In the genomic region with DNA sequence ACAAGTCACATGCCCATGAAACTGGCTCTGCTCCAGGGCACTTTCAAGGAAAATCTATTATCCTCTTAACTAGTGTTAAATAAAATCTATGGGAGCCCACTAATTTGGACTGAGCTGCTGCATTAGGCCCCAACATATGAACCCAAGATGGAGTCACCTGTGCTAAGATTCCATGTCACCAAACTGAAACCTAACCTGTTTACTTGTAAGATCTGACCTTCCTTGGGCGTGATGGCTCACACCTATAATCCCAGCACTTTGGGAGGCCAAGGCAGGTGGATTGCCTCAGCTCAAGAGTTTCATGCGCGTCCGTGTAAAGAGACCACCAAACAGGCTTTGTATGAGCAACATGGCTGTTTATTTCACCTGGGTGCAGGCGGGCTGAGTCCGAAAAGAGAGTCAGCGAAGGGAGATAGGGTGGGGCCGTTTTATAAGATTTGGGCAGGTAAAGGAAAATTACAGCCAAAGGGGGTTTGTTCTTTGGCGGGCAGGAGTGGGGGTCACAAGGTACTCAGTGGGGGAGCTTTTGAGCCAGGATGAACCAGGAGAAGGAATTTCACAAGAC, we compare ENCODE assay signal across 2 cellular contexts.
TF ChIP-seq lines count a peak whose summit lies in the region.
"Not testable (repeated sequence)": the region's sequence is repeated elsewhere in the genome, so short reads cannot be mapped to it uniquely, and the experiment has no call there.

No MANE protein-coding gene starts in this region.

TF ChIP-seq in GM23338, 12 proteins besides CTCF, POLR2A, EP300 and RAD21:
- TF ChIP-seq ZNF114 (CRISPR knock-in tag; IDR thresholded peaks at IDR 0.05): peak; percentile 87; the same call in 1 of the 2 replicates
- peak; percentile 11; the same call in 1 of the 2 replicates for TF ChIP-seq NANOG (IDR thresholded peaks at IDR 0.05; ENCODE audit: borderline replicate concordance)
- TF ChIP-seq ZNF331 (CRISPR knock-in tag; IDR thresholded peaks at IDR 0.05; ENCODE audit: low read depth): peak; percentile 41; the same call in 1 of the 2 replicates

TF ChIP-seq in K562, 482 proteins besides CTCF, POLR2A, EP300 and RAD21:
- TF ChIP-seq, protein P1, sequence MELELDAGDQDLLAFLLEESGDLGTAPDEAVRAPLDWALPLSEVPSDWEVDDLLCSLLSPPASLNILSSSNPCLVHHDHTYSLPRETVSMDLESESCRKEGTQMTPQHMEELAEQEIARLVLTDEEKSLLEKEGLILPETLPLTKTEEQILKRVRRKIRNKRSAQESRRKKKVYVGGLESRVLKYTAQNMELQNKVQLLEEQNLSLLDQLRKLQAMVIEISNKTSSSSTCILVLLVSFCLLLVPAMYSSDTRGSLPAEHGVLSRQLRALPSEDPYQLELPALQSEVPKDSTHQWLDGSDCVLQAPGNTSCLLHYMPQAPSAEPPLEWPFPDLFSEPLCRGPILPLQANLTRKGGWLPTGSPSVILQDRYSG (tag; conservative IDR thresholded peaks at IDR 0.05; ENCODE audit: low read depth): peak; percentile 75
- peak; percentile 53; the same call in 1 of the 2 replicates for TF ChIP-seq GTF2A2 (tag; IDR thresholded peaks at IDR 0.05)
- peak; percentile 77 for TF ChIP-seq PTTG1 (tag; IDR thresholded peaks at IDR 0.05; ENCODE audit: low read depth)
- peak; percentile 64; the same call in 1 of the 2 replicates for TF ChIP-seq PTRF (tag; IDR thresholded peaks at IDR 0.05)
- 0 out of 2 replicates have a peak, but pooled peaks have one; percentile 36 for TF ChIP-seq MEF2D (tag; conservative IDR thresholded peaks at IDR 0.05; ENCODE audit: low read depth)
- not testable (repeated sequence) for TF ChIP-seq NR4A1 (CRISPR knock-in tag; IDR thresholded peaks at IDR 0.05)
- peak; percentile 82 for TF ChIP-seq NR4A1 (tag; IDR thresholded peaks at IDR 0.05)
- TF ChIP-seq, protein P2, sequence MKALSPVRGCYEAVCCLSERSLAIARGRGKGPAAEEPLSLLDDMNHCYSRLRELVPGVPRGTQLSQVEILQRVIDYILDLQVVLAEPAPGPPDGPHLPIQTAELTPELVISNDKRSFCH (CRISPR knock-in tag; IDR thresholded peaks at IDR 0.05): not testable (repeated sequence)
- TF ChIP-seq, protein P2 (tag; IDR thresholded peaks at IDR 0.05): peak; percentile 66; the same call in 1 of the 2 replicates
- peak; percentile 68; the same call in 1 of the 2 replicates for TF ChIP-seq DDX20 (tag; IDR thresholded peaks at IDR 0.05; ENCODE audit: low read depth)
- TF ChIP-seq PYGO2 (tag; IDR thresholded peaks at IDR 0.05): peak; percentile 77; the same call in 1 of the 2 replicates
- 0 out of 2 replicates have a peak, but pooled peaks have one; percentile 57 for TF ChIP-seq TEAD2 (tag; IDR thresholded peaks at IDR 0.05)
TF ChIP-seq in K562: peak in this region for 10; not testable (repeated sequence) for 472.
